In the genomic region with DNA sequence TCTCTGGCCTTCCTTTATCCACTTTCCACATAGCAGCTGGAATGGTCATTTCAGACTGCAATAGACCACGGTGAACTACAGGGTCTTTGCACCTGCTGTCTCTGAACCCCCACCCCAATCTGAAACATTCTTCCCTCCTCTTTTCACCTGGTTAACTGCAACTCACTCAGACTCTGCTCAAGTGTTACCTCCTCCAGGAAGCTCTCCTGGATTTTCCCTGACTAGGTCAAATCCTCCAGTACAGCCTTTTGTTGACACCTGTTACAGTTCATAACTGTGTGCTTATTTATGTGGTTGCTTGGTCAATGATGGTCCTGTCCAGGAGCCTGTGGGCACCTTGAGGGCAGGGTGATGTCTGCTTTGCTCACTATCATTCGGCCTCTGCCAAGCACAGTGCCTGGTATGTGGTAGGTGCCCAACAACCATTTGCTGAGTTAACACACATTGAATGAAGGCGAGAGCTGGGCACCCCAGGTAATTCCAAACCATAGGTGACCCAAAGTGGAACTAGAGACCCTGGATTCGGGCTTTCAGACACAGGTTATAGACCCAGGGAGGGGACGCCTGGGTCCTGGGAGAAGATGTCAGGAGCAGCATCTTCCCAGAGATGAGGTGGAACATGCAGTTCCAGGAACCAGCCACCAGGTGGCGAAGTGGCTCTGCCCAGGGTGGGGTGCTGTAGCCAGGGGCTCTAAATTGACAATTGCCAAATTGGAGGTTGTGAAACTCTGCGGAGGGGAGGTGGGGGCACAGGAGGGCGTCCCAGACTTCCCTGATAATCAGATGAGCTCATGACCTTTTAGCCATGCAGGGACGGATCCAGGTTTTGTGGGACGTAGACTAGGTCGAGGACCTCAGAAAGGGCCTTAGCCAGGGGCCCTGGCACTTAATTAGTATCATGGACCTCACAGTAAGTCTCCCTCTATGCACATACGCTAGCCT, we compare ENCODE assay signal across 7 cellular contexts. TPM values are rescaled to one million over a fixed set of nuclear protein-coding genes. Genes with fewer than 3 reads are reported as not detected.
DNase-seq lines count a peak whose midpoint lies in the region; ATAC-seq and TF ChIP-seq lines count a peak whose summit lies in the region.

No MANE protein-coding gene starts in this region.

- TF ChIP-seq CTCF in GM12864 (IDR thresholded peaks at IDR 0.05; ENCODE audit: low read depth, low read length, missing control alignments), result peak; percentile 98
- TF ChIP-seq CTCF in kidney epithelial cell (IDR thresholded peaks at IDR 0.05; ENCODE audit: insufficient read depth, low read length, poor library complexity, severe bottlenecking), result peak; percentile 94

- no peak overlapping the region for H3K4me3 ChIP-seq in GM12864 (ENCODE audit: low read depth, low read length)
- no peak overlapping the region for H3K4me3 ChIP-seq in kidney epithelial cell (ENCODE audit: low read depth, low read length)

- DNase-seq in GM12864 (ENCODE audit: low read depth), result no peak
- peak; percentile 65 for DNase-seq in NAMALWA (ENCODE audit: low spot score)
- DNase-seq in activated CD4-positive, CD25-positive, alpha-beta regulatory T cell (lab: John Stamatoyannopoulos, UW), result peak; percentile 16 to 59 (median 38)
- peak in 53 of 61 donors; percentile 2 to 73 (median 31) for DNase-seq in caudate nucleus (lab: John Stamatoyannopoulos, UW)
- DNase-seq in kidney epithelial cell (ENCODE audit: low read depth), result no peak
- DNase-seq in stimulated activated CD4-positive, alpha-beta T cell treated with anti-CD3 and anti-CD28 coated beads, Interleukin-2, amount 100 ng/mL, for 24 hours, result peak; percentile 72

- ATAC-seq in HG03108 (IDR thresholded peaks at IDR 0.05; ENCODE audit: unreplicated experiment), result no peak

- no peaks in the 10 kb centered on the region for H3K36me3 ChIP-seq in kidney epithelial cell (ENCODE audit: control insufficient read depth, insufficient read depth, low read length)

- H3K27ac ChIP-seq in caudate nucleus (ENCODE audit: low read depth, low read length), result no peak overlapping the region

- H3K27me3 ChIP-seq in kidney epithelial cell (ENCODE audit: control insufficient read depth, insufficient read depth, low read length), result no peaks in the 10 kb centered on the region

RNA-seq across cellular contexts. Expression of a gene that starts 28.1 kb away (rescaled TPM):
- total RNA-seq in kidney epithelial cell, result 0.75 and 1.7 TPM in 2 replicates

Comparison
In these comparisons a context has a peak if more than half of its experiments do, and no peak if none do; other contexts are left out.
1. DNase-seq: peak in NAMALWA (single experiment), activated CD4-positive, CD25-positive, alpha-beta regulatory T cell (4 of 4), caudate nucleus (53 of 61) and stimulated activated CD4-positive, alpha-beta T cell treated with anti-CD3 and anti-CD28 coated beads, Interleukin-2, amount 100 ng/mL, for 24 hours (2 of 2); none in GM12864 (single experiment) and kidney epithelial cell (single experiment).